Comparison of ENCODE assay signal across 13 cellular contexts in the genomic region with DNA sequence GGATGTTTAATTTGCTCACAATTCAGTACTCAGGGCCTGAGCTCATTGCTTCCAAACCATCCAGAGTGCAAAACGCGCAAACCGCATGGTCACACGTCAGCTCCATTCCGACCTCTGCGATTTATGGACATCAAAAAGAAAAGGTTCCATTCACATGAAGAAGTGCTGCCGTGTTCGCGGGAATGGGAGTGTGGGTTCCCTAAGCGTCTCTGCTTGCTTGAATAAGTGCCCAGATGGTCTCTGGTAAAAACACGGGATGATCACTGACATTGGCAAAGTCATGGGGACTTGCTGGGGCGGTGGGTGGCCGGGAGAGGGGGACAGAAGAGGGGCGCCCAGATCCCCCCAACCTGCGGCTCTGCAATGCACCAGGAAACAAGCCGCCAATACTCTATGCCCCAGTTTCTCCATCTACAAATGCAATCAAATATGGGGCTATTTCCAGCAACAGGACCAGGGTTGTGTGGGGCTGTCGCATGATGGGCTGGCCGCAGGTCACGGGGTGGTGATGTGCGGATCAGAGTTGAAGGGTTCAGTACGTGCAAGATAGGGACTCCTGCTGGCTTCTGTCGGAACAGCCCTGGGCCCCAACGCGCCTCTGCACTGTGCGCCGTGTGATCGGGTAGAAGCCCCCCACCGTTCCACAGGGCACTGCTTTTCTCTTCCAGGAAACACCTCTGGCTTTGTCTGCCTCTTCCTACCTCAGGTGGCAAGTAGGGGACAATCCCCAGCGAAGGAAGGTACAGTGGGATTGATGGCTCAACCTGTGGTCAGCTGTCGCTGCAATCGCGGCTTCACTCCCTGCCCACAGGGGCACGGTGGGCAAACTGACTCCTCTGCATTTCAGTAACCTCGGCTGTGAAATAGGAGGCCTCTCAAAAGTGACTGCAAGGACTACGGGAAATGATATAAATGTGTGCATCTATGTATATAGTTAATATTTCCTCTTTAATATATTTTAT. TPM values are rescaled to one million over a fixed set of nuclear protein-coding genes. Genes with fewer than 3 reads are reported as not detected.
DNase-seq lines count a peak whose midpoint lies in the region; ATAC-seq, FAIRE-seq and TF ChIP-seq lines count a peak whose summit lies in the region.
"Had no signal": no experiment of that assay in that cellular context is flagged by ENCODE, and none has a peak within 500 bp of the region (broad histone marks: within the 10 kb centered on the region; RNA-seq: fewer than 3 reads in every experiment).

No MANE protein-coding gene starts in this region.

- peaks cover 5 to 12% of the 10 kb centered on the region in 2 donors for H3K4me1 Mint-ChIP-seq in effector memory CD8-positive, alpha-beta T cell (ENCODE audit: low read depth in 2 of 2)

- no peak overlapping the region for H3K27ac Mint-ChIP-seq in effector memory CD8-positive, alpha-beta T cell

- H4K91ac ChIP-seq in mesenchymal stem cell (ENCODE audit: low read length): peak overlapping the region; percentile 12

- H2AK5ac ChIP-seq in mesenchymal stem cell (ENCODE audit: low read length, severe bottlenecking): no peak overlapping the region

- no peak overlapping the region for H2BK5ac ChIP-seq in mesenchymal stem cell (ENCODE audit: low read depth, low read length, poor library complexity, severe bottlenecking)

- no peak overlapping the region for H3K27ac ChIP-seq in BLaER1
- H3K27ac ChIP-seq in mesenchymal stem cell (ENCODE audit: low read length, poor library complexity, severe bottlenecking): no peak overlapping the region

- H3K4me3 Mint-ChIP-seq in effector memory CD8-positive, alpha-beta T cell: no peak overlapping the region

- H3K4me1 ChIP-seq in BLaER1: peaks cover 30% of the 10 kb centered on the region
- peaks cover 5% of the 10 kb centered on the region for H3K4me1 ChIP-seq in mesenchymal stem cell (ENCODE audit: control insufficient read depth, insufficient read depth, low read depth, low read length)

- H2BK15ac ChIP-seq in mesenchymal stem cell (ENCODE audit: low read depth, poor library complexity, severe bottlenecking): no peak overlapping the region

- H4K20me1 ChIP-seq in BLaER1: peaks cover 35% of the 10 kb centered on the region

- H3K79me1 ChIP-seq in mesenchymal stem cell (replicated peaks; ENCODE audit: low read length, poor library complexity, severe bottlenecking): no peaks in the 10 kb centered on the region

- no peak overlapping the region for H3K14ac ChIP-seq in mesenchymal stem cell (ENCODE audit: low read length in 2 of 2)

- peak overlapping the region in 1 of 2 experiments; percentile 6 for H3K18ac ChIP-seq in mesenchymal stem cell (ENCODE audit: low read depth in 1 of 2, low read length in 2 of 2)

- DNase-seq in HuH-7.5 (ENCODE audit: low spot score) (peak; percentile 14), mesenchymal stem cell (peak; percentile 9), urothelium cell line (ENCODE audit: low spot score) (no peak), anterior cingulate cortex (lab: John Stamatoyannopoulos, UW) (no peak)
- DNase-seq in effector memory CD8-positive, alpha-beta T cell: no peak
- DNase-seq: EL, KBM-7, NCI-H1105 treated with DMSO at 0.1 percent for 48 hours, NCI-H187, NCI-H446 had no signal

- peak overlapping the region; percentile 6; the same call in 1 of the 2 replicates for H3K9ac ChIP-seq in BLaER1
- H3K9ac ChIP-seq in mesenchymal stem cell (ENCODE audit: low read length): no peak overlapping the region

- H3K27me3 ChIP-seq in BLaER1 (peaks cover 33% of the 10 kb centered on the region), mesenchymal stem cell (ENCODE audit: control insufficient read depth in 1 of 2, insufficient read depth in 1 of 2, low read length in 2 of 2) (peaks cover 61 to 89% of the 10 kb centered on the region in 2 experiments)

- peaks cover 35 to 66% of the 10 kb centered on the region in 2 donors for H3K27me3 Mint-ChIP-seq in effector memory CD8-positive, alpha-beta T cell

- H3K9me3 Mint-ChIP-seq in effector memory CD8-positive, alpha-beta T cell: no peaks in the 10 kb centered on the region

- no peak overlapping the region for H3K23ac ChIP-seq in mesenchymal stem cell (ENCODE audit: low read length in 2 of 2)

- H3K36me3 ChIP-seq in BLaER1 (no peaks in the 10 kb centered on the region), mesenchymal stem cell (ENCODE audit: control insufficient read depth in 1 of 2, insufficient read depth in 2 of 2, low read depth in 1 of 2, low read length in 2 of 2) (no peaks in the 10 kb centered on the region)

- H2BK12ac ChIP-seq in mesenchymal stem cell (ENCODE audit: low read length in 2 of 2): peak overlapping the region in 1 of 2 experiments; percentile 78

- 90% methylated on average over 31 of the region's 35 CpGs for WGBS in mesenchymal stem cell

- H3K4me3 ChIP-seq in BLaER1 (no peak overlapping the region), mesenchymal stem cell (ENCODE audit: insufficient read depth in 1 of 2, low read depth in 1 of 2, low read length in 2 of 2) (no peak overlapping the region)

- no peak overlapping the region for H2BK120ac ChIP-seq in mesenchymal stem cell (ENCODE audit: low read depth, low read length)

- 0 out of 3 replicates have a peak, but pooled peaks have one; percentile 9 for ATAC-seq in SK-N-SH treated with all-trans-retinoic acid at 6 μM for 48 hours
- ATAC-seq in effector memory CD8-positive, alpha-beta T cell (replicated peaks): no peak

- no peak overlapping the region for H2AFZ ChIP-seq in mesenchymal stem cell (ENCODE audit: low read depth, low read length)

- no peaks in the 10 kb centered on the region for H3K36me3 Mint-ChIP-seq in effector memory CD8-positive, alpha-beta T cell (ENCODE audit: insufficient read depth)

- H4K8ac ChIP-seq in mesenchymal stem cell (ENCODE audit: low read length): no peak overlapping the region

- FAIRE-seq in urothelium cell line (lab: Jason Lieb, UNC): no peak
- FAIRE-seq: GM18507 had no signal

- no peak overlapping the region for H3K4ac ChIP-seq in mesenchymal stem cell (ENCODE audit: low read depth in 1 of 2, low read length in 2 of 2)

- peak overlapping the region; percentile 70 for H3K4me2 ChIP-seq in BLaER1
- H3K4me2 ChIP-seq in mesenchymal stem cell (ENCODE audit: low read length, poor library complexity, severe bottlenecking): no peak overlapping the region

- H3K9me3 ChIP-seq in BLaER1: no peaks in the 10 kb centered on the region
- H3K9me3 ChIP-seq in mesenchymal stem cell (ENCODE audit: control insufficient read depth, low read length): no peaks in the 10 kb centered on the region

TF ChIP-seq in SK-N-SH treated with all-trans-retinoic acid at 6 μM for 48 hours, 23 proteins besides CTCF, POLR2A, EP300 and RAD21 (continues in another document):
- TF ChIP-seq ZC3H10 (CRISPR knock-in tag; IDR thresholded peaks at IDR 0.05) (no peak), ZNF8 (CRISPR knock-in tag; IDR thresholded peaks at IDR 0.05) (no peak), CSRNP3 (CRISPR knock-in tag; IDR thresholded peaks at IDR 0.05) (no peak), ESRRG (CRISPR knock-in tag; IDR thresholded peaks at IDR 0.05) (no peak), ARNTL (CRISPR knock-in tag; IDR thresholded peaks at IDR 0.05; ENCODE audit: borderline replicate concordance, low read depth) (no peak), ZFP3 (CRISPR knock-in tag; IDR thresholded peaks at IDR 0.05) (no peak), TCF4 (CRISPR knock-in tag; IDR thresholded peaks at IDR 0.05; ENCODE audit: borderline replicate concordance) (no peak), BACH2 (CRISPR knock-in tag; IDR thresholded peaks at IDR 0.05; ENCODE audit: borderline replicate concordance) (no peak), CSDC2 (CRISPR knock-in tag; IDR thresholded peaks at IDR 0.05) (no peak)
- TF ChIP-seq, protein P1, sequence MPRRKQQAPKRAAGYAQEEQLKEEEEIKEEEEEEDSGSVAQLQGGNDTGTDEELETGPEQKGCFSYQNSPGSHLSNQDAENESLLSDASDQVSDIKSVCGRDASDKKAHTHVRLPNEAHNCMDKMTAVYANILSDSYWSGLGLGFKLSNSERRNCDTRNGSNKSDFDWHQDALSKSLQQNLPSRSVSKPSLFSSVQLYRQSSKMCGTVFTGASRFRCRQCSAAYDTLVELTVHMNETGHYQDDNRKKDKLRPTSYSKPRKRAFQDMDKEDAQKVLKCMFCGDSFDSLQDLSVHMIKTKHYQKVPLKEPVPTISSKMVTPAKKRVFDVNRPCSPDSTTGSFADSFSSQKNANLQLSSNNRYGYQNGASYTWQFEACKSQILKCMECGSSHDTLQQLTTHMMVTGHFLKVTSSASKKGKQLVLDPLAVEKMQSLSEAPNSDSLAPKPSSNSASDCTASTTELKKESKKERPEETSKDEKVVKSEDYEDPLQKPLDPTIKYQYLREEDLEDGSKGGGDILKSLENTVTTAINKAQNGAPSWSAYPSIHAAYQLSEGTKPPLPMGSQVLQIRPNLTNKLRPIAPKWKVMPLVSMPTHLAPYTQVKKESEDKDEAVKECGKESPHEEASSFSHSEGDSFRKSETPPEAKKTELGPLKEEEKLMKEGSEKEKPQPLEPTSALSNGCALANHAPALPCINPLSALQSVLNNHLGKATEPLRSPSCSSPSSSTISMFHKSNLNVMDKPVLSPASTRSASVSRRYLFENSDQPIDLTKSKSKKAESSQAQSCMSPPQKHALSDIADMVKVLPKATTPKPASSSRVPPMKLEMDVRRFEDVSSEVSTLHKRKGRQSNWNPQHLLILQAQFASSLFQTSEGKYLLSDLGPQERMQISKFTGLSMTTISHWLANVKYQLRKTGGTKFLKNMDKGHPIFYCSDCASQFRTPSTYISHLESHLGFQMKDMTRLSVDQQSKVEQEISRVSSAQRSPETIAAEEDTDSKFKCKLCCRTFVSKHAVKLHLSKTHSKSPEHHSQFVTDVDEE (CRISPR knock-in tag; IDR thresholded peaks at IDR 0.05): no peak

RNA-seq across cellular contexts. Expression of gene FOXF1, which starts 11.2 kb away (rescaled TPM):
- 145 TPM for polyA plus RNA-seq in mesenchymal stem cell (2013, experiment 1 of 2)
- polyA plus RNA-seq in mesenchymal stem cell (2013, experiment 2 of 2): 149 TPM

RNA-seq across cellular contexts. Expression of gene MTHFSD, which starts 33.5 kb away (rescaled TPM):
- polyA plus RNA-seq in mesenchymal stem cell (2013, experiment 1 of 2): 8.3 TPM
- 6.8 TPM for polyA plus RNA-seq in mesenchymal stem cell (2013, experiment 2 of 2)

RNA-seq across cellular contexts. Expression of gene FOXC2, which starts 45.1 kb away (rescaled TPM):
- 2.7 TPM for polyA plus RNA-seq in mesenchymal stem cell (2013, experiment 1 of 2)
- polyA plus RNA-seq in mesenchymal stem cell (2013, experiment 2 of 2): 2.8 TPM

RNA-seq across cellular contexts. Expression of gene FOXL1, which starts 56.8 kb away (rescaled TPM):
- polyA plus RNA-seq in mesenchymal stem cell (2013, experiment 1 of 2): 10.5 TPM
- polyA plus RNA-seq in mesenchymal stem cell (2013, experiment 2 of 2): 11.8 TPM

Comparison
In these comparisons a context has a peak if more than half of its experiments do, and no peak if none do; other contexts are left out.
1. DNase-seq: peak in HuH-7.5 (single experiment) and mesenchymal stem cell (single experiment); none in urothelium cell line (single experiment), anterior cingulate cortex (0 of 58) and effector memory CD8-positive, alpha-beta T cell (0 of 3).